ENCODE assay signal across 18 cellular contexts in genomic region chr2:31240406-31241365, GRCh38. TPM values are rescaled to one million over a fixed set of nuclear protein-coding genes. Genes with fewer than 3 reads are reported as not detected.
DNase-seq lines count a peak whose midpoint lies in the region; ATAC-seq and TF ChIP-seq lines count a peak whose summit lies in the region.
"Had no signal": no experiment of that assay in that cellular context is flagged by ENCODE, and none has a peak within 500 bp of the region (broad histone marks: within the 10 kb centered on the region; RNA-seq: fewer than 3 reads in every experiment).

No MANE protein-coding gene starts in this region.

- H3K9ac ChIP-seq in endodermal cell (ENCODE audit: extremely low read depth, low read length, poor library complexity, severe bottlenecking) (no peak overlapping the region), PC-3 (ENCODE audit: low read length) (no peak overlapping the region)

- BruUV-seq in PC-3 (replicated peaks; lab: Mats Ljungman, UMichigan), result no TSS peak

- H3K27me3 Mint-ChIP-seq in activated CD8-positive, alpha-beta memory T cell treated with anti-CD3 and anti-CD28 coated beads, Interleukin-2, amount 10 ng/mL, durations not matched to agents 7 days and 5 days, result no peaks in the 10 kb centered on the region
- H3K27me3 Mint-ChIP-seq in endodermal cell (ENCODE audit: insufficient read depth) (no peaks in the 10 kb centered on the region), naive B cell (no peaks in the 10 kb centered on the region)
- H3K27me3 Mint-ChIP-seq: activated CD8-positive, alpha-beta T cell treated with anti-CD3 and anti-CD28 coated beads for 36 hours; CD4-positive, CD25-positive, alpha-beta regulatory T cell had no signal

- peak; percentile 32 for DNase-seq in activated CD8-positive, alpha-beta memory T cell treated with anti-CD3 and anti-CD28 coated beads for 24 hours
- no peak for DNase-seq in activated CD8-positive, alpha-beta memory T cell treated with anti-CD3 and anti-CD28 coated beads, Interleukin-2, amount 10 ng/mL, durations not matched to agents 7 days and 5 days
- peak; percentile 30 for DNase-seq in endodermal cell
- DNase-seq in naive B cell, result no peak
- no peak for DNase-seq in thoracic aorta (ENCODE audit: low spot score)
- DNase-seq in PC-3, result no peak
- no peak for DNase-seq in stimulated activated CD8-positive, alpha-beta memory T cell treated with anti-CD3 and anti-CD28 coated beads, Interleukin-4, amount 100 ng/mL, for 48 hours
- DNase-seq: 8988T; activated CD8-positive, alpha-beta T cell treated with anti-CD3 and anti-CD28 coated beads for 36 hours; activated effector memory CD4-positive, alpha-beta T cell treated with anti-CD3 and anti-CD28 coated beads, Interleukin-2, amount 50 U/mL, for 16 hours; CD4-positive, CD25-positive, alpha-beta regulatory T cell; mucosa of descending colon; NCI-H2081 treated with DMSO at 0.1 percent for 48 hours; NCI-H524 treated with DMSO at 0.1 percent for 48 hours; small intestine; stimulated activated CD4-positive, alpha-beta T cell treated with anti-CD3 and anti-CD28 coated beads, Interleukin-4, amount 100 ng/mL, for 4 hours had no signal

- H3K4me3 ChIP-seq in endodermal cell (ENCODE audit: low read length), result no peak overlapping the region
- peak overlapping the region; percentile 49 for H3K4me3 ChIP-seq in thoracic aorta
- no peak overlapping the region for H3K4me3 ChIP-seq in PC-3 (ENCODE audit: low read length)
- H3K4me3 ChIP-seq: mucosa of descending colon, SK-N-MC had no signal

- H3K9me3 ChIP-seq in endodermal cell (ENCODE audit: control insufficient read depth, low read length), result no peaks in the 10 kb centered on the region
- H3K9me3 ChIP-seq in thoracic aorta, result no peaks in the 10 kb centered on the region
- no peaks in the 10 kb centered on the region for H3K9me3 ChIP-seq in PC-3 (ENCODE audit: low read length)
- H3K9me3 ChIP-seq: mucosa of descending colon had no signal

- POLR2A ChIA-PET in PC-3 (lab: Charles Lee; ENCODE audit: unreplicated experiment), result no interaction called here

- H3K4me1 ChIP-seq in endodermal cell (ENCODE audit: control insufficient read depth, insufficient read depth, low read length) (peaks cover 5% of the 10 kb centered on the region), thoracic aorta (ENCODE audit: control insufficient read depth in 1 of 2, low read depth in 2 of 2) (peaks cover 34 to 57% of the 10 kb centered on the region in 2 donors), PC-3 (ENCODE audit: insufficient read depth, low read length) (no peaks in the 10 kb centered on the region)

- H3K4me1 Mint-ChIP-seq in activated CD8-positive, alpha-beta memory T cell treated with anti-CD3 and anti-CD28 coated beads, Interleukin-2, amount 10 ng/mL, durations not matched to agents 7 days and 5 days, result peaks cover 14% of the 10 kb centered on the region
- H3K4me1 Mint-ChIP-seq in endodermal cell, result peaks cover 11% of the 10 kb centered on the region
- H3K4me1 Mint-ChIP-seq in naive B cell, result peaks cover 29 to 57% (median 41%) of the 10 kb centered on the region in 3 donors

- H3K9me3 Mint-ChIP-seq in activated CD8-positive, alpha-beta memory T cell treated with anti-CD3 and anti-CD28 coated beads, Interleukin-2, amount 10 ng/mL, durations not matched to agents 7 days and 5 days (ENCODE audit: low read depth), result no peaks in the 10 kb centered on the region
- H3K9me3 Mint-ChIP-seq in endodermal cell (no peaks in the 10 kb centered on the region), naive B cell (no peaks in the 10 kb centered on the region)
- H3K9me3 Mint-ChIP-seq: activated CD8-positive, alpha-beta T cell treated with anti-CD3 and anti-CD28 coated beads for 36 hours; CD4-positive, CD25-positive, alpha-beta regulatory T cell had no signal

- H3K36me3 ChIP-seq in endodermal cell (ENCODE audit: control insufficient read depth, insufficient read depth, low read length) (peaks cover 10% of the 10 kb centered on the region), thoracic aorta (peaks cover 10% of the 10 kb centered on the region), PC-3 (ENCODE audit: low read depth, low read length) (no peaks in the 10 kb centered on the region)

- CTCF ChIA-PET in activated CD8-positive, alpha-beta memory T cell treated with anti-CD3 and anti-CD28 coated beads, Interleukin-2, amount 10 ng/mL, durations not matched to agents 7 days and 5 days (lab: Charles Lee), result interaction anchor here (1.3 kb wide), 1 partner anchor 529 kb away, joined by 3 read pairs; no protein-coding TSS in a partner anchor
- CTCF ChIA-PET in PC-3 (lab: Charles Lee), result no interaction called here

- no peaks in the 10 kb centered on the region for H4K20me1 ChIP-seq in PC-3 (ENCODE audit: low read length)

- H2AFZ ChIP-seq in PC-3 (ENCODE audit: low read length), result no peak overlapping the region

- TF ChIP-seq CTCF in endodermal cell (conservative IDR thresholded peaks at IDR 0.05) (no peak), thoracic aorta (IDR thresholded peaks at IDR 0.05) (no peak), PC-3 (conservative IDR thresholded peaks at IDR 0.05; ENCODE audit: low read depth, low read length) (no peak)

- no peak overlapping the region for H3K4me2 ChIP-seq in PC-3 (ENCODE audit: low read length)

- H3K27ac Mint-ChIP-seq in activated CD8-positive, alpha-beta memory T cell treated with anti-CD3 and anti-CD28 coated beads, Interleukin-2, amount 10 ng/mL, durations not matched to agents 7 days and 5 days, result no peak overlapping the region
- peak overlapping the region; percentile 9 for H3K27ac Mint-ChIP-seq in endodermal cell
- H3K27ac Mint-ChIP-seq in naive B cell, result peak overlapping the region in 5 of 6 donors; percentile 41 to 83 (median 71)
- H3K27ac Mint-ChIP-seq: activated CD8-positive, alpha-beta T cell treated with anti-CD3 and anti-CD28 coated beads for 36 hours had no signal

- ATAC-seq in activated CD8-positive, alpha-beta memory T cell treated with anti-CD3 and anti-CD28 coated beads, Interleukin-2, amount 10 ng/mL, durations not matched to agents 7 days and 5 days, result no peak
- no peak for ATAC-seq in naive B cell (ENCODE audit: low read depth in 2 of 2)
- peak; percentile 6 for ATAC-seq in thoracic aorta (ENCODE audit: insufficient number of reproducible peaks, low FRiP score, low read depth)
- no peak for ATAC-seq in PC-3
- ATAC-seq in GM18868 (IDR thresholded peaks at IDR 0.05; ENCODE audit: unreplicated experiment), result no peak
- ATAC-seq: activated CD8-positive, alpha-beta T cell treated with anti-CD3 and anti-CD28 coated beads for 36 hours had no signal

- no peaks in the 10 kb centered on the region for H3F3A ChIP-seq in PC-3 (ENCODE audit: low read length, unreplicated experiment)

- no peak overlapping the region for H3K4me3 Mint-ChIP-seq in activated CD8-positive, alpha-beta memory T cell treated with anti-CD3 and anti-CD28 coated beads, Interleukin-2, amount 10 ng/mL, durations not matched to agents 7 days and 5 days
- H3K4me3 Mint-ChIP-seq in endodermal cell (no peak overlapping the region), naive B cell (peak overlapping the region in 2 of 8 donors; percentile 14 to 55)
- H3K4me3 Mint-ChIP-seq: activated CD8-positive, alpha-beta T cell treated with anti-CD3 and anti-CD28 coated beads for 36 hours; CD4-positive, CD25-positive, alpha-beta regulatory T cell had no signal

- H3K79me2 ChIP-seq in PC-3 (ENCODE audit: low read length), result no peaks in the 10 kb centered on the region

- H3K27me3 ChIP-seq in endodermal cell (ENCODE audit: control insufficient read depth, insufficient read depth, low read length, poor library complexity, severe bottlenecking) (no peaks in the 10 kb centered on the region), thoracic aorta (replicated peaks; ENCODE audit: insufficient read depth) (no peaks in the 10 kb centered on the region), PC-3 (ENCODE audit: low read length) (no peaks in the 10 kb centered on the region)

- H3K27ac ChIP-seq in endodermal cell (ENCODE audit: low read depth, low read length) (no peak overlapping the region), thoracic aorta (peak overlapping the region; percentile 90 to 95), PC-3 (ENCODE audit: low read length) (no peak overlapping the region)
- H3K27ac ChIP-seq: SK-N-MC had no signal

- intact Hi-C loops in PC-3 (cut with micrococcal nuclease), result no loop called here

- no peaks in the 10 kb centered on the region for H3K9me2 ChIP-seq in PC-3 (replicated peaks; ENCODE audit: low read length)

- H3K36me3 Mint-ChIP-seq in activated CD8-positive, alpha-beta memory T cell treated with anti-CD3 and anti-CD28 coated beads, Interleukin-2, amount 10 ng/mL, durations not matched to agents 7 days and 5 days, result no peaks in the 10 kb centered on the region
- H3K36me3 Mint-ChIP-seq in endodermal cell (ENCODE audit: low read depth), result peaks cover 3% of the 10 kb centered on the region
- peaks cover 0 to 6% of the 10 kb centered on the region in 2 donors for H3K36me3 Mint-ChIP-seq in naive B cell

- 89 to 93% methylated on average over 8 to 11 of the region's 11 CpGs for WGBS in endodermal cell (ENCODE audit: insufficient coverage in 1 of 2, insufficient read length in 1 of 2), 2 experiments

RNA-seq across cellular contexts. Expression of gene EHD3, which starts 6.7 kb away (rescaled TPM):
- 1 to 10 TPM in 1 of 2 experiments, under 1 TPM in 1; 0.41 to 1.1 TPM for total RNA-seq in activated CD8-positive, alpha-beta memory T cell treated with anti-CD3 and anti-CD28 coated beads, Interleukin-2, amount 10 ng/mL, durations not matched to agents 7 days and 5 days
- total RNA-seq in endodermal cell (10 to 100 TPM; 10.7 to 15.5 TPM), thoracic aorta (10 to 100 TPM; 35.8 to 61.6 TPM), PC-3 (2014; rRNA removed) (3.2 and 4.4 TPM in 2 replicates)
- polyA plus RNA-seq in endodermal cell (2013, experiment 1 of 2), result 8.2 TPM
- polyA plus RNA-seq in endodermal cell (2013, experiment 2 of 2), result 9.2 TPM
- polyA plus RNA-seq in naive B cell (ENCODE audit: low read depth in 6 of 6), result 10 to 100 TPM in 3 of 6 donors, 1 to 10 TPM in 3; 5.9 to 13.6 (median 10.0) TPM

RNA-seq across cellular contexts. Expression of gene CAPN14, which starts 23.4 kb away (rescaled TPM):
- total RNA-seq in activated CD8-positive, alpha-beta memory T cell treated with anti-CD3 and anti-CD28 coated beads, Interleukin-2, amount 10 ng/mL, durations not matched to agents 7 days and 5 days, result under 1 TPM; 0.26 to 0.33 TPM
- total RNA-seq in endodermal cell, result under 1 TPM; 0.31 to 0.40 TPM
- 0.28 TPM for polyA plus RNA-seq in endodermal cell (2013, experiment 1 of 2)
- polyA plus RNA-seq in endodermal cell (2013, experiment 2 of 2), result 0.41 TPM
- 1 to 10 TPM in 3 of 6 donors, under 1 TPM in 2, not detected in 1; 0.30 to 1.3 (median 1.1) TPM for polyA plus RNA-seq in naive B cell (ENCODE audit: low read depth in 6 of 6)
- under 1 TPM in 1 of 2 donors, not detected in 1; 0.14 TPM for total RNA-seq in thoracic aorta
- total RNA-seq in PC-3 (2014; rRNA removed), result 0.35 TPM in 1 of 2 replicates, not detected in the other

Comparison
In these comparisons a context has a peak if more than half of its experiments do, and no peak if none do; other contexts are left out.
1. DNase-seq: peak in activated CD8-positive, alpha-beta memory T cell treated with anti-CD3 and anti-CD28 coated beads for 24 hours (single experiment) and endodermal cell (single experiment); none in activated CD8-positive, alpha-beta memory T cell treated with anti-CD3 and anti-CD28 coated beads, Interleukin-2, amount 10 ng/mL, durations not matched to agents 7 days and 5 days (single experiment), naive B cell (single experiment), thoracic aorta (single experiment), PC-3 (single experiment) and stimulated activated CD8-positive, alpha-beta memory T cell treated with anti-CD3 and anti-CD28 coated beads, Interleukin-4, amount 100 ng/mL, for 48 hours (single experiment).
2. H3K27ac ChIP-seq: peak in thoracic aorta (2 of 2); none in endodermal cell (single experiment) and PC-3 (single experiment).